In genomic region chr1:52970149-52970548, GRCh38 we compare ENCODE assay signal across 1 cellular context.
TF ChIP-seq lines count a peak whose summit lies in the region.

No MANE protein-coding gene starts in this region.

TF ChIP-seq in endothelial cell of umbilical vein, 7 proteins besides CTCF, POLR2A, EP300 and RAD21:
- TF ChIP-seq POLR2AphosphoS5 (IDR thresholded peaks at IDR 0.05; ENCODE audit: insufficient read depth, low read depth, low read length): no peak
